ENCODE assay signal across 19 cellular contexts in the genomic region with DNA sequence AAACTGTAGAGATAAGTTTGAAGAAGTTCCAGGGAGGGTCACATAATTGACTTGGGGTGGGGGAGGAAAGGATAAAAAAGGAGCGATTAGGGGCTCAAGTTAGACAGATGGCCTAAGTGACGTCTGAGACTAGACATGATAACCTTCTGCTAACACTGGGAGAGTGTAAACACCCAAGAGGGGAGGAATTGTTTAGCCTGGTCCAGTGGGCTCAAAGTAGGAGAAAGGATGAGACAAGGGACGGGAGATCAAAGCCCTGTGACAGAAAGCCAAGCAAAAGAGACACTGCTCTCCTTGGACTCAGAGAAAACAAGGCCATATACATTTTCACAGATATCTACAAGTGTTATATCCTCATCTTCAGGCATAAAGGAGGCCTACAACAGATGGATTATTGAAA. TPM values are rescaled to one million over a fixed set of nuclear protein-coding genes. Genes with fewer than 3 reads are reported as not detected.
DNase-seq lines count a peak whose midpoint lies in the region; ATAC-seq lines count a peak whose summit lies in the region.
"Had no signal": no experiment of that assay in that cellular context is flagged by ENCODE, and none has a peak within 500 bp of the region (broad histone marks: within the 10 kb centered on the region; RNA-seq: fewer than 3 reads in every experiment).

No MANE protein-coding gene starts in this region.

- no peaks in the 10 kb centered on the region for H3K79me1 ChIP-seq in neuronal stem cell (ENCODE audit: low read depth, low read length)

- peaks cover 36% of the 10 kb centered on the region for H3K36me3 Mint-ChIP-seq in stimulated activated memory B cell treated with anti-CD40 and anti-IgM and Interleukin-4, amounts not matched to agents 10 μg/mL and 1 μg/mL and 100 μg/mL, for 72 hours

- no peak overlapping the region for H3K9ac ChIP-seq in neuronal stem cell (ENCODE audit: low read depth, low read length, poor library complexity)

- H3K4me1 ChIP-seq in neuronal stem cell (ENCODE audit: control insufficient read depth in 2 of 2, insufficient read depth in 1 of 2, low read depth in 1 of 2, low read length in 2 of 2) = peaks cover 2 to 5% of the 10 kb centered on the region in 2 donors
- H3K4me1 ChIP-seq: HAP-1 had no signal

- H3K4me2 ChIP-seq in neuronal stem cell (ENCODE audit: insufficient read depth, low read length, poor library complexity, severe bottlenecking) = no peak overlapping the region

- H3K27ac ChIP-seq in neuronal stem cell (replicated peaks; ENCODE audit: low read length) = no peak overlapping the region

- H2AFZ ChIP-seq in neuronal stem cell (ENCODE audit: low read length) = no peak overlapping the region

- no peak overlapping the region for H4K8ac ChIP-seq in neuronal stem cell (ENCODE audit: low read depth, low read length)

- ATAC-seq in stimulated activated memory B cell treated with anti-CD40 and anti-IgM and Interleukin-4, amounts not matched to agents 10 μg/mL and 1 μg/mL and 100 μg/mL, for 72 hours = no peak
- ATAC-seq in HG02884 (IDR thresholded peaks at IDR 0.05; ENCODE audit: unreplicated experiment) = no peak

- H3K4me3 ChIP-seq in neuronal stem cell (ENCODE audit: low read length in 2 of 2) = no peak overlapping the region
- H3K4me3 ChIP-seq: HAP-1 had no signal

- no peak overlapping the region for H3K14ac ChIP-seq in neuronal stem cell (ENCODE audit: low read length)

- H3K36me3 ChIP-seq in neuronal stem cell (replicated peaks in 1 of 2; ENCODE audit: control insufficient read depth in 2 of 2, insufficient read depth in 2 of 2, low read length in 2 of 2) = no peaks in the 10 kb centered on the region
- H3K36me3 ChIP-seq: HAP-1 had no signal

- no peak overlapping the region for H3K4me3 Mint-ChIP-seq in stimulated activated memory B cell treated with anti-CD40 and anti-IgM and Interleukin-4, amounts not matched to agents 10 μg/mL and 1 μg/mL and 100 μg/mL, for 72 hours
- H3K4me3 Mint-ChIP-seq: CD4-positive, alpha-beta memory T cell; HFFc6 had no signal

- no peaks in the 10 kb centered on the region for H3K9me3 Mint-ChIP-seq in stimulated activated memory B cell treated with anti-CD40 and anti-IgM and Interleukin-4, amounts not matched to agents 10 μg/mL and 1 μg/mL and 100 μg/mL, for 72 hours
- H3K9me3 Mint-ChIP-seq: CD4-positive, alpha-beta memory T cell; HFFc6 had no signal

- H3K23ac ChIP-seq in neuronal stem cell (ENCODE audit: low read depth, low read length, poor library complexity) = no peak overlapping the region

- H4K91ac ChIP-seq in neuronal stem cell (ENCODE audit: low read depth, low read length, poor library complexity) = no peak overlapping the region

- H2BK5ac ChIP-seq in neuronal stem cell (ENCODE audit: low read length) = no peak overlapping the region

- no peak overlapping the region for H3K27ac Mint-ChIP-seq in stimulated activated memory B cell treated with anti-CD40 and anti-IgM and Interleukin-4, amounts not matched to agents 10 μg/mL and 1 μg/mL and 100 μg/mL, for 72 hours
- H3K27ac Mint-ChIP-seq: HFFc6 had no signal

- no peak overlapping the region for H2BK120ac ChIP-seq in neuronal stem cell (ENCODE audit: low read depth, low read length)

- no peak overlapping the region for H3K4ac ChIP-seq in neuronal stem cell (ENCODE audit: low read length)

- peaks cover 6% of the 10 kb centered on the region for H3K4me1 Mint-ChIP-seq in stimulated activated memory B cell treated with anti-CD40 and anti-IgM and Interleukin-4, amounts not matched to agents 10 μg/mL and 1 μg/mL and 100 μg/mL, for 72 hours

- peak; percentile 63 for DNase-seq in DMS 273 (lab: John Stamatoyannopoulos, UW; ENCODE audit: unreplicated experiment)
- DNase-seq in DMS 273 treated with DMSO at 0.1 percent for 48 hours (lab: John Stamatoyannopoulos, UW) = peak; percentile 32
- DNase-seq in NCI-H524 treated with DMSO at 0.1 percent for 48 hours (lab: John Stamatoyannopoulos, UW) = peak; percentile 60
- DNase-seq in SK-MEL-5 (ENCODE audit: low read depth, low spot score) = peak; percentile 25
- no peak for DNase-seq in neuronal stem cell (ENCODE audit: low spot score)
- no peak for DNase-seq in activated CD4-positive, alpha-beta T cell treated with anti-CD3 and anti-CD28 coated beads for 1 hour
- DNase-seq: C1 segment of cervical spinal cord; Caco-2; CD4-positive, alpha-beta memory T cell; DMS53; DMS79 treated with DMSO at 0.1 percent for 48 hours; GF-D8; GOT3; HFFc6 had no signal

- H2AK5ac ChIP-seq in neuronal stem cell (ENCODE audit: low read depth, low read length) = no peak overlapping the region

- H2BK15ac ChIP-seq in neuronal stem cell (ENCODE audit: low read length) = no peak overlapping the region

- no CpG with 5 or more reads among the region's 3 CpGs for WGBS in neuronal stem cell (ENCODE audit: extremely low coverage in 2 of 2, insufficient read length in 2 of 2, insufficient replicate concordance in 1 of 2), 2 donors

- H3K18ac ChIP-seq in neuronal stem cell (ENCODE audit: low read length) = no peak overlapping the region

- no peaks in the 10 kb centered on the region for H3K27me3 ChIP-seq in neuronal stem cell (ENCODE audit: control insufficient read depth in 3 of 3, insufficient read depth in 3 of 3, low read depth in 1 of 3, low read length in 3 of 3)

- no peak overlapping the region for H2BK12ac ChIP-seq in neuronal stem cell (ENCODE audit: low read length)

- in situ Hi-C loops in SK-MEL-5 (cut with HindIII; ENCODE audit: low pct_unique_long_range_greater_than_20kb, low sequenced_read_pairs) = no loop called here

- H3K9me3 ChIP-seq in neuronal stem cell (replicated peaks in 1 of 2; ENCODE audit: control insufficient read depth in 2 of 2, insufficient read depth in 1 of 2, low read depth in 1 of 2, low read length in 2 of 2) = no peaks in the 10 kb centered on the region
- H3K9me3 ChIP-seq: Caco-2, HAP-1 had no signal

- no peaks in the 10 kb centered on the region for H3K27me3 Mint-ChIP-seq in stimulated activated memory B cell treated with anti-CD40 and anti-IgM and Interleukin-4, amounts not matched to agents 10 μg/mL and 1 μg/mL and 100 μg/mL, for 72 hours
- H3K27me3 Mint-ChIP-seq: CD4-positive, alpha-beta memory T cell had no signal

RNA-seq across cellular contexts. Expression of a gene that starts 45.5 kb away (rescaled TPM):
- total RNA-seq in SK-MEL-5 (2014; rRNA removed; shearing (Covaris generic)) = not detected in 2 replicates
- polyA plus RNA-seq in SK-MEL-5 (2015; cell fraction: cytosol; rRNA removed) = not detected in 2 replicates
- not detected in 2 replicates for polyA plus RNA-seq in SK-MEL-5 (2015; cell fraction: nucleus; rRNA removed)
- not detected for polyA plus RNA-seq in neuronal stem cell (2013, experiment 1 of 2)
- not detected for polyA plus RNA-seq in neuronal stem cell (2013, experiment 2 of 2)
- total RNA-seq: Daoy, G401, HFFc6 had no signal
- polyA plus RNA-seq: CD4-positive, alpha-beta memory T cell had no signal

RNA-seq across cellular contexts. Expression of a gene that starts 54.4 kb away (rescaled TPM):
- 25.5 and 28.4 TPM in 2 replicates for total RNA-seq in SK-MEL-5 (2014; rRNA removed; shearing (Covaris generic))
- polyA plus RNA-seq in SK-MEL-5 (2015; cell fraction: cytosol; rRNA removed) = 14.5 and 16.5 TPM in 2 replicates
- polyA plus RNA-seq in SK-MEL-5 (2015; cell fraction: nucleus; rRNA removed) = 5.2 and 10.1 TPM in 2 replicates
- 13.9 TPM for polyA plus RNA-seq in neuronal stem cell (2013, experiment 1 of 2)
- 14.3 TPM for polyA plus RNA-seq in neuronal stem cell (2013, experiment 2 of 2)

Comparison
In these comparisons a context has a peak if more than half of its experiments do, and no peak if none do; other contexts are left out.
1. DNase-seq: peak in DMS 273 (single experiment), DMS 273 treated with DMSO at 0.1 percent for 48 hours (single experiment), NCI-H524 treated with DMSO at 0.1 percent for 48 hours (single experiment) and SK-MEL-5 (single experiment); none in neuronal stem cell (single experiment) and activated CD4-positive, alpha-beta T cell treated with anti-CD3 and anti-CD28 coated beads for 1 hour (single experiment).